Comparison of ENCODE assay signal across 12 cellular contexts in the genomic region with DNA sequence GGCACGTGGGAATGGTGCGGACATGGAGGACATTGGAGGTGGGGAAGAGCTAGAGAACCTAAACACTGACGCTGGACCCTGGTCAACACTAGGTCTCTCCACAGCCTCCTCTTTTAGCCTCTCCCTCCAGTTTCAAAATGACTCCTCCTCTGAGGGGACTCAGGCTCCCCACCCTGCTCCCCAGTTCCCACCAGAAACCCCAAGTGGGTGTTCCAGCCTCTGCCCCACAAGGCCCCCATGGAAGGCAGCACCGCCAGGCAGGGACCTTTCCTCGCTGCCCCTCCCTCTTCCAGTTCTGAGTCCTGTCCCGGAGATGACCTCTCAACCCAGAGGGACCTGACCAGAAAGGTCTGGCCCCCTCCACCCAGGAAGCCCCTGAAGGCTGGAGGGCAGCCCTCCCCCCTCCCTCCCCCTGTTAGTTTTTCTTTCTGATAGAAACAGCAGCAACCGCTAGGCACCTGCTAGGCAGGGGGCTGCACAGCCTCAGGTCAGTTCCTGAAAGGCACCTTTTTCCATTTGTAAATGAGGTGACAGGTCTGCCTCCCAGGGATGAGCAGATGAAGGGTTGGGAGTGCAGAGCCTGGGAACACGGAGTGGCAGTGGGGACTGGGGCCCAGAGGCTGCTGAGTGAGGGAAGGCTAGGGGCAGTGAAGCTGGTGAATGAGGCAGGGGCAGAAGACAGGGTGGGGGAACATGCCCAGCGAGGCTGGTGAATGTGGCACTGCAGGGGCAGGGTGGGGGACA. TPM values are rescaled to one million over a fixed set of nuclear protein-coding genes. Genes with fewer than 3 reads are reported as not detected.
DNase-seq lines count a peak whose midpoint lies in the region; ATAC-seq, FAIRE-seq and TF ChIP-seq lines count a peak whose summit lies in the region.
"Had no signal": no experiment of that assay in that cellular context is flagged by ENCODE, and none has a peak within 500 bp of the region (broad histone marks: within the 10 kb centered on the region; RNA-seq: fewer than 3 reads in every experiment).

No MANE protein-coding gene starts in this region.

- BruUV-seq in IMR-90 (replicated peaks; lab: Mats Ljungman, UMichigan), result no TSS peak

- no peak overlapping the region for H2BK20ac ChIP-seq in IMR-90 (ENCODE audit: low read depth, low read length)

- H4K8ac ChIP-seq in IMR-90 (ENCODE audit: low read depth in 2 of 2, low read length in 2 of 2), result no peak overlapping the region

- POLR2A ChIA-PET in IMR-90 (lab: Charles Lee; ENCODE audit: unreplicated experiment) (no interaction called here), GM10248 (lab: Yijun Ruan, JAX) (no interaction called here)

- H3K27me3 Mint-ChIP-seq in activated T-cell treated with anti-CD3 and anti-CD28 coated beads, Interleukin-2, amount 50 U/mL, for 24 hours, result no peaks in the 10 kb centered on the region
- peaks cover 55% of the 10 kb centered on the region for H3K27me3 Mint-ChIP-seq in astrocyte (ENCODE audit: low read depth, unreplicated experiment)

- H3K4me3 Mint-ChIP-seq in activated T-cell treated with anti-CD3 and anti-CD28 coated beads, Interleukin-2, amount 50 U/mL, for 24 hours, result peak overlapping the region; percentile 33
- no peak overlapping the region for H3K4me3 Mint-ChIP-seq in astrocyte (ENCODE audit: unreplicated experiment)

- no peak overlapping the region for H3K56ac ChIP-seq in IMR-90 (ENCODE audit: extremely low read depth, insufficient read depth, low read length)

- peak overlapping the region; percentile 20; the same call in 1 of the 2 replicates for H2AK5ac ChIP-seq in IMR-90 (ENCODE audit: low read depth, low read length)

- TF ChIP-seq POLR2A in IMR-90 (IDR thresholded peaks at IDR 0.05; ENCODE audit: low read depth, low read length), result no peak
- TF ChIP-seq POLR2A in spleen (IDR thresholded peaks at IDR 0.05), result no peak

- H3K23ac ChIP-seq in IMR-90 (ENCODE audit: low read depth, low read length), result no peak overlapping the region

- H3K79me2 ChIP-seq in astrocyte (ENCODE audit: insufficient read depth, low read length), result no peaks in the 10 kb centered on the region

- H3K36me3 ChIP-seq in IMR-90 (ENCODE audit: control insufficient read depth, insufficient read depth, low read length), result no peaks in the 10 kb centered on the region
- no peaks in the 10 kb centered on the region for H3K36me3 ChIP-seq in astrocyte (ENCODE audit: insufficient read depth, low read length)
- peaks cover 0 to 10% (median 0%) of the 10 kb centered on the region in 6 donors for H3K36me3 ChIP-seq in spleen

- WGBS in IMR-90 (ENCODE audit: extremely low coverage in 2 of 2, insufficient read length in 1 of 2), 2 experiments, result 46% methylated on average over 2 of the region's 9 CpGs; no CpG with 5 or more reads in 1 of the 2 experiments
- WGBS in spleen, 5 donors, result 67 to 78% (median 75%) methylated on average over 9 of the region's 9 CpGs

- no peak overlapping the region for H3K4ac ChIP-seq in IMR-90 (ENCODE audit: low read depth, low read length)

- no peak overlapping the region for H2AK9ac ChIP-seq in IMR-90 (replicated peaks; ENCODE audit: low read depth, low read length, poor library complexity)

- CTCF ChIA-PET in IMR-90 (lab: Yijun Ruan, JAX), result interaction anchor here (0.7 kb wide), 1 partner anchor 200 kb away, joined by 4 read pairs; no protein-coding TSS in a partner anchor
- CTCF ChIA-PET in GM10248 (lab: Yijun Ruan, JAX), result interaction anchor here (1.1 to 9.3 kb wide), 9 partner anchors 18 to 136 kb away, joined by 3 to 104 read pairs (median 5); a partner anchor contains a TSS

- TF ChIP-seq RAD21 in IMR-90 (IDR thresholded peaks at IDR 0.05; ENCODE audit: low read length), result no peak

- no peak overlapping the region for H4K5ac ChIP-seq in IMR-90 (ENCODE audit: low read depth, low read length)

- no peak for FAIRE-seq in astrocyte (lab: Jason Lieb, UNC)

- in situ Hi-C loops in IMR-90 (cut with MboI; ENCODE audit: low sequenced_read_pairs), result loop anchor here (5.0 to 25.0 kb wide), 2 partner anchors 48 to 418 kb away; no protein-coding TSS in a partner anchor

- no peak overlapping the region for H2BK15ac ChIP-seq in IMR-90 (ENCODE audit: low read depth, low read length)

- H3K14ac ChIP-seq in IMR-90 (replicated peaks; ENCODE audit: low read depth, low read length), result no peak overlapping the region

- intact Hi-C loops in IMR-90 (cut with micrococcal nuclease), result loop anchor here (5.0 kb wide), 1 partner anchor 58 kb away; a partner anchor contains a TSS
- intact Hi-C loops in spleen (cut with DNase I; ENCODE audit: low total_unique reads), result loop anchor here (5.0 to 10.0 kb wide), 2 partner anchors 38 to 125 kb away; a partner anchor contains a TSS

- H3K27ac Mint-ChIP-seq in activated T-cell treated with anti-CD3 and anti-CD28 coated beads, Interleukin-2, amount 50 U/mL, for 24 hours, result peak overlapping the region; percentile 83
- H3K27ac Mint-ChIP-seq in astrocyte (ENCODE audit: unreplicated experiment), result peak overlapping the region; percentile 34

- no peak for DNase-seq in activated T-cell treated with anti-CD3 and anti-CD28 coated beads, Interleukin-2, amount 50 U/mL, for 24 hours
- DNase-seq in activated T-cell treated with anti-CD3 and anti-CD28 coated beads, Interleukin-2, amount 50 U/mL, for 1 hour, result no peak
- DNase-seq in IMR-90 (no peak), astrocyte (ENCODE audit: low read depth) (no peak), spleen (peak; percentile 79), cerebellar nuclear complex (lab: John Stamatoyannopoulos, UW) (no peak), GM10248 (ENCODE audit: extremely low spot score) (no peak), ecto neural progenitor cell (ENCODE audit: low spot score) (no peak)
- DNase-seq: NCI-H748 treated with DMSO at 0.1 percent for 48 hours, testis had no signal

- peaks cover 45% of the 10 kb centered on the region for H4K20me1 ChIP-seq in IMR-90 (ENCODE audit: insufficient read depth, low read length)
- H4K20me1 ChIP-seq in astrocyte (ENCODE audit: insufficient read depth, low read length), result peaks cover 63% of the 10 kb centered on the region

- H3K4me1 Mint-ChIP-seq in activated T-cell treated with anti-CD3 and anti-CD28 coated beads, Interleukin-2, amount 50 U/mL, for 24 hours (ENCODE audit: low read depth), result peaks cover 63% of the 10 kb centered on the region
- peaks cover 22% of the 10 kb centered on the region for H3K4me1 Mint-ChIP-seq in astrocyte (ENCODE audit: low read depth, unreplicated experiment)

- H3K9me3 ChIP-seq in IMR-90 (ENCODE audit: control insufficient read depth, insufficient read depth, low read length) (peaks cover 7% of the 10 kb centered on the region), astrocyte (ENCODE audit: insufficient read depth, low read depth, low read length) (no peaks in the 10 kb centered on the region), spleen (peaks cover 0 to 5% (median 0%) of the 10 kb centered on the region in 8 donors)
- H3K9me3 ChIP-seq: testis had no signal

- peaks cover 0 to 3% of the 10 kb centered on the region in 2 experiments; a peak in 1 of 4 replicates for H3K79me1 ChIP-seq in IMR-90 (ENCODE audit: low read depth in 1 of 2, low read length in 2 of 2)

- H2AFZ ChIP-seq in IMR-90 (replicated peaks; ENCODE audit: low read length, poor library complexity) (no peak overlapping the region), astrocyte (ENCODE audit: low read depth, low read length) (no peak overlapping the region)

- peaks cover 10% of the 10 kb centered on the region; the same call in 1 of the 2 replicates for H3K9me1 ChIP-seq in IMR-90 (ENCODE audit: insufficient read depth, low read length)

- H3K4me3 ChIP-seq in IMR-90 (ENCODE audit: insufficient read depth, low read depth, low read length) (no peak overlapping the region), astrocyte (ENCODE audit: insufficient read depth, low read depth, low read length) (no peak overlapping the region), spleen (peak overlapping the region in 1 of 8 donors; percentile 86)
- H3K4me3 ChIP-seq: lung, testis had no signal

- H3K4me2 ChIP-seq in IMR-90 (ENCODE audit: low read depth, low read length), result no peak overlapping the region
- no peak overlapping the region for H3K4me2 ChIP-seq in astrocyte (ENCODE audit: low read length)

- TF ChIP-seq CTCF in IMR-90 (conservative IDR thresholded peaks at IDR 0.05; ENCODE audit: low read depth, low read length) (no peak), astrocyte (IDR thresholded peaks at IDR 0.05; ENCODE audit: insufficient read depth, low read depth, low read length) (no peak), spleen (IDR thresholded peaks at IDR 0.05 in 8 of 11, conservative IDR thresholded peaks at IDR 0.05 in 3 of 11) (no peak), GM10248 (IDR thresholded peaks at IDR 0.05; ENCODE audit: control extremely low read depth, extremely low read depth, low read depth, missing control alignments) (no peak)

- H3K36me3 Mint-ChIP-seq in activated T-cell treated with anti-CD3 and anti-CD28 coated beads, Interleukin-2, amount 50 U/mL, for 24 hours (ENCODE audit: low read depth), result no peaks in the 10 kb centered on the region
- H3K36me3 Mint-ChIP-seq in astrocyte (ENCODE audit: low read depth, unreplicated experiment), result peaks cover 2% of the 10 kb centered on the region

- no peak for ATAC-seq in IMR-90 (ENCODE audit: low read depth)

- H3K18ac ChIP-seq in IMR-90 (ENCODE audit: low read depth, low read length), result no peak overlapping the region

- no peak overlapping the region for H4K91ac ChIP-seq in IMR-90 (ENCODE audit: insufficient read depth, low read depth, low read length)

- H3K9ac ChIP-seq in IMR-90 (ENCODE audit: low read depth, low read length), result no peak overlapping the region
- H3K9ac ChIP-seq in astrocyte (ENCODE audit: low read length), result no peak overlapping the region

- peaks cover 28% of the 10 kb centered on the region for H3K4me1 ChIP-seq in IMR-90 (ENCODE audit: control insufficient read depth, insufficient read depth, low read length)
- H3K4me1 ChIP-seq in astrocyte (ENCODE audit: insufficient read depth, low read length), result peaks cover 41% of the 10 kb centered on the region
- H3K4me1 ChIP-seq in spleen, result peaks cover 49 to 100% (median 86%) of the 10 kb centered on the region in 6 donors

- H3K27ac ChIP-seq in IMR-90 (ENCODE audit: insufficient read depth, low read length) (no peak overlapping the region), astrocyte (ENCODE audit: low read depth, low read length) (no peak overlapping the region), spleen (peak overlapping the region; percentile 77 to 97 (median 92))
- H3K27ac ChIP-seq: testis had no signal

- no peaks in the 10 kb centered on the region for H3K9me3 Mint-ChIP-seq in activated T-cell treated with anti-CD3 and anti-CD28 coated beads, Interleukin-2, amount 50 U/mL, for 24 hours
- H3K9me3 Mint-ChIP-seq in astrocyte (ENCODE audit: unreplicated experiment), result no peaks in the 10 kb centered on the region

- no peak overlapping the region for H2BK5ac ChIP-seq in IMR-90 (ENCODE audit: low read depth, low read length, poor library complexity, severe bottlenecking)

- dilution Hi-C loops in IMR-90 (cut with HindIII; ENCODE audit: low sequenced_read_pairs, unreplicated experiment), result no loop called here

- H2BK120ac ChIP-seq in IMR-90 (ENCODE audit: low read depth, low read length), result no peak overlapping the region

- H3K27me3 ChIP-seq in IMR-90 (ENCODE audit: control insufficient read depth, insufficient read depth, low read length) (peaks cover 69% of the 10 kb centered on the region), astrocyte (ENCODE audit: insufficient read depth, low read length) (peaks cover 31% of the 10 kb centered on the region), spleen (replicated peaks in 1 of 7) (peaks cover 0 to 23% (median 4%) of the 10 kb centered on the region in 7 donors)
- H3K27me3 ChIP-seq: testis had no signal

RNA-seq across cellular contexts. Expression of a gene that starts 9.3 kb away (rescaled TPM):
- total RNA-seq in IMR-90 (2012; rRNA removed), result not detected in 2 replicates
- 0.14 TPM in 1 of 2 replicates, not detected in the other for polyA plus RNA-seq in IMR-90 (2012; rRNA removed)
- polyA plus RNA-seq in IMR-90 (2012; cell fraction: cytosol; rRNA removed), result 0.06 and 0.15 TPM in 2 replicates
- polyA plus RNA-seq in IMR-90 (2012; cell fraction: nucleus; rRNA removed; ENCODE audit: low replicate concordance), result 0.07 TPM in 1 of 2 replicates, not detected in the other
- total RNA-seq in astrocyte, result 0.61 TPM in 1 of 2 replicates, not detected in the other
- total RNA-seq in spleen, result 100 to 1,000 TPM; 285 to 754 (median 415) TPM
- 100 to 1,000 TPM in 2 of 3 donors, 10 to 100 TPM in 1; 92.1 to 332 (median 250) TPM for polyA plus RNA-seq in spleen
- total RNA-seq: G401 had no signal

RNA-seq across cellular contexts. Expression of a gene that starts 9.9 kb away (rescaled TPM):
- total RNA-seq in IMR-90 (2012; rRNA removed) (10.4 and 17.5 TPM in 2 replicates), astrocyte (26.0 and 38.8 TPM in 2 replicates), spleen (10 to 100 TPM in 6 of 7 donors, 1 to 10 TPM in 1; 6.1 to 30.6 (median 26.4) TPM)
- polyA plus RNA-seq in IMR-90 (2012; rRNA removed) (21.7 and 27.4 TPM in 2 replicates), spleen (10 to 100 TPM; 16.4 to 35.4 (median 28.5) TPM)
- 29.5 and 45.6 TPM in 2 replicates for polyA plus RNA-seq in IMR-90 (2012; cell fraction: cytosol; rRNA removed)
- polyA plus RNA-seq in IMR-90 (2012; cell fraction: nucleus; rRNA removed; ENCODE audit: low replicate concordance), result 26.6 and 28.5 TPM in 2 replicates

RNA-seq across cellular contexts. Expression of a gene that starts 56.5 kb away (rescaled TPM):
- total RNA-seq in IMR-90 (2012; rRNA removed) (194 and 230 TPM in 2 replicates), astrocyte (208 and 240 TPM in 2 replicates), spleen (100 to 1,000 TPM; 121 to 189 (median 165) TPM)
- polyA plus RNA-seq in IMR-90 (2012; rRNA removed) (156 and 167 TPM in 2 replicates), spleen (10 to 100 TPM; 57.6 to 69.3 (median 64.9) TPM)
- polyA plus RNA-seq in IMR-90 (2012; cell fraction: cytosol; rRNA removed), result 112 and 137 TPM in 2 replicates
- 67.9 and 125 TPM in 2 replicates for polyA plus RNA-seq in IMR-90 (2012; cell fraction: nucleus; rRNA removed; ENCODE audit: low replicate concordance)

Comparison
In these comparisons a context has a peak if more than half of its experiments do, and no peak if none do; other contexts are left out.
1. H3K27ac ChIP-seq: peak in spleen (8 of 8); none in IMR-90 (single experiment) and astrocyte (single experiment).
2. RNA of a gene that starts 9.3 kb away (total RNA-seq): 285 to 754 TPM in spleen; 0.61 TPM in astrocyte and not detected in IMR-90; every median in the first group is over 100 times any median in the second.